Comparison of ENCODE assay signal across 8 cellular contexts in genomic region chr6:35453236-35453635, GRCh38. TPM values are rescaled to one million over a fixed set of nuclear protein-coding genes. Genes with fewer than 3 reads are reported as not detected.
A peak's percentile ranks its signal among the peaks of the same experiment; 100 is the strongest.
DNase-seq lines count a peak whose midpoint lies in the region; TF ChIP-seq lines count a peak whose summit lies in the region.

No MANE protein-coding gene starts in this region.

- WGBS in thyroid gland, 2 donors: 50 to 53% methylated on average over 3 of the region's 3 CpGs

- 0 out of 2 replicates have a peak, but pooled peaks cover 4% of the 10 kb centered on the region for H3K79me2 ChIP-seq in MM.1S (ENCODE audit: low read length)

- DNase-seq in Caco-2 (no peak), MM.1S (no peak), ecto neural progenitor cell (ENCODE audit: low spot score) (no peak), thyroid gland (no peak), KBM-7 (no peak)
- DNase-seq in stimulated activated CD4-positive, alpha-beta T cell treated with anti-CD3 and anti-CD28 coated beads, Interleukin-4, amount 100 ng/mL, for 24 hours: no peak

- H3F3A ChIP-seq in MM.1S (ENCODE audit: insufficient read depth, low read length): no peaks in the 10 kb centered on the region

- H3K27ac ChIP-seq in MM.1S (ENCODE audit: low read length): no peak overlapping the region
- no peak overlapping the region for H3K27ac ChIP-seq in neutrophil
- no peak overlapping the region for H3K27ac ChIP-seq in thyroid gland

- BruUV-seq in Caco-2 (replicated peaks; lab: Mats Ljungman, UMichigan): TSS peak; percentile 47

- peaks cover 7% of the 10 kb centered on the region for H3K4me1 Mint-ChIP-seq in Caco-2 (ENCODE audit: low read depth, unreplicated experiment)
- H3K4me1 Mint-ChIP-seq in dendritic cell treated with granulocyte-macrophage colony-stimulating factor and Interleukin-4, amounts not matched to agents 40 ng/mL and 50 ng/mL, for 4 days (ENCODE audit: low read depth): peaks cover 41% of the 10 kb centered on the region

- POLR2A ChIA-PET in Caco-2 (lab: Charles Lee): interaction anchor here (0.5 kb wide), 1 partner anchor 49 kb away, joined by 3 read pairs; no protein-coding TSS in a partner anchor

- H3K9me3 ChIP-seq in Caco-2: no peaks in the 10 kb centered on the region
- H3K9me3 ChIP-seq in MM.1S (replicated peaks; ENCODE audit: insufficient read depth, low read length): no peaks in the 10 kb centered on the region
- H3K9me3 ChIP-seq in neutrophil: no peaks in the 10 kb centered on the region
- H3K9me3 ChIP-seq in thyroid gland: no peaks in the 10 kb centered on the region

- H3K27me3 ChIP-seq in Caco-2 (replicated peaks; ENCODE audit: control insufficient read depth, insufficient read depth, low read length): no peaks in the 10 kb centered on the region
- peaks cover 13% of the 10 kb centered on the region; the same call in 1 of the 2 replicates for H3K27me3 ChIP-seq in MM.1S (replicated peaks; ENCODE audit: insufficient read depth, low read length)
- H3K27me3 ChIP-seq in neutrophil: no peaks in the 10 kb centered on the region
- no peaks in the 10 kb centered on the region for H3K27me3 ChIP-seq in thyroid gland

- H3K4me3 ChIP-seq in Caco-2 (ENCODE audit: low read depth, low read length): peak overlapping the region; percentile 85
- H3K4me3 ChIP-seq in MM.1S (ENCODE audit: low read length): peak overlapping the region; percentile 87
- H3K4me3 ChIP-seq in neutrophil (ENCODE audit: low read depth in 1 of 2, low read length in 1 of 2): peak overlapping the region; percentile 76 to 82
- no peak overlapping the region for H3K4me3 ChIP-seq in thyroid gland (replicated peaks in 1 of 3)

- H3K4me2 ChIP-seq in MM.1S (ENCODE audit: low read depth, low read length): peak overlapping the region; percentile 99

- intact Hi-C loops in Caco-2 (cut with micrococcal nuclease; ENCODE audit: unreplicated experiment): no loop called here
- intact Hi-C loops in dendritic cell treated with granulocyte-macrophage colony-stimulating factor and Interleukin-4, amounts not matched to agents 40 ng/mL and 50 ng/mL, for 4 days (cut with micrococcal nuclease): no loop called here
- intact Hi-C loops in thyroid gland (cut with DNase I): no loop called here

- H4K20me1 ChIP-seq in MM.1S (ENCODE audit: insufficient read depth, low read length): no peaks in the 10 kb centered on the region

- no peaks in the 10 kb centered on the region for H3K4me1 ChIP-seq in Caco-2
- H3K4me1 ChIP-seq in MM.1S (ENCODE audit: low read length): peaks cover 15% of the 10 kb centered on the region
- peaks cover 36 to 42% of the 10 kb centered on the region in 2 experiments for H3K4me1 ChIP-seq in neutrophil (ENCODE audit: control insufficient read depth in 1 of 2, insufficient read depth in 1 of 2, low read depth in 1 of 2, low read length in 1 of 2)
- peaks cover 11 to 19% of the 10 kb centered on the region in 2 donors for H3K4me1 ChIP-seq in thyroid gland

- CTCF ChIA-PET in Caco-2 (lab: Charles Lee): interaction anchor here (0.6 to 1.8 kb wide), 2 partner anchors 33 to 111 kb away, joined by 3 to 10 read pairs; partner anchors contain the start of gene PPARD

- peaks cover 1% of the 10 kb centered on the region; the same call in 1 of the 2 replicates for H3K36me3 ChIP-seq in Caco-2 (ENCODE audit: control insufficient read depth, insufficient read depth, low read length)
- H3K36me3 ChIP-seq in MM.1S (replicated peaks; ENCODE audit: insufficient read depth, low read length): no peaks in the 10 kb centered on the region
- peaks cover 8% of the 10 kb centered on the region for H3K36me3 ChIP-seq in neutrophil
- H3K36me3 ChIP-seq in thyroid gland: no peaks in the 10 kb centered on the region

- no peaks in the 10 kb centered on the region for H3K27me3 Mint-ChIP-seq in Caco-2 (ENCODE audit: insufficient read depth, unreplicated experiment)
- peaks cover 20% of the 10 kb centered on the region for H3K27me3 Mint-ChIP-seq in dendritic cell treated with granulocyte-macrophage colony-stimulating factor and Interleukin-4, amounts not matched to agents 40 ng/mL and 50 ng/mL, for 4 days

- in situ Hi-C loops in KBM-7 (cut with MboI; ENCODE audit: low pct_unique_long_range_greater_than_20kb, low sequenced_read_pairs): no loop called here

- H3K4me3 Mint-ChIP-seq in Caco-2 (ENCODE audit: unreplicated experiment): peak overlapping the region; percentile 74
- H3K4me3 Mint-ChIP-seq in dendritic cell treated with granulocyte-macrophage colony-stimulating factor and Interleukin-4, amounts not matched to agents 40 ng/mL and 50 ng/mL, for 4 days: peak overlapping the region; percentile 26

- no peaks in the 10 kb centered on the region for H3K9me3 Mint-ChIP-seq in Caco-2 (ENCODE audit: unreplicated experiment)
- H3K9me3 Mint-ChIP-seq in dendritic cell treated with granulocyte-macrophage colony-stimulating factor and Interleukin-4, amounts not matched to agents 40 ng/mL and 50 ng/mL, for 4 days: no peaks in the 10 kb centered on the region

- H3K27ac Mint-ChIP-seq in Caco-2 (ENCODE audit: unreplicated experiment): no peak overlapping the region
- no peak overlapping the region for H3K27ac Mint-ChIP-seq in dendritic cell treated with granulocyte-macrophage colony-stimulating factor and Interleukin-4, amounts not matched to agents 40 ng/mL and 50 ng/mL, for 4 days

- H3K9ac ChIP-seq in MM.1S (ENCODE audit: low read length): no peak overlapping the region

- no peak for TF ChIP-seq CTCF in Caco-2 (IDR thresholded peaks at IDR 0.05; ENCODE audit: insufficient read depth in 1 of 2, low read depth in 1 of 2, low read length in 1 of 2, severe bottlenecking in 1 of 2, unreplicated experiment in 1 of 2)
- no peak for TF ChIP-seq CTCF in MM.1S (IDR thresholded peaks at IDR 0.05; ENCODE audit: low read length)
- no peak for TF ChIP-seq CTCF in neutrophil (IDR thresholded peaks at IDR 0.05)
- no peak for TF ChIP-seq CTCF in thyroid gland (IDR thresholded peaks at IDR 0.05)

- no peaks in the 10 kb centered on the region for H3K9me2 ChIP-seq in MM.1S (replicated peaks; ENCODE audit: insufficient read depth, low read length)

- H3K36me3 Mint-ChIP-seq in Caco-2 (ENCODE audit: insufficient read depth, unreplicated experiment): peaks cover 10% of the 10 kb centered on the region
- peaks cover 13% of the 10 kb centered on the region for H3K36me3 Mint-ChIP-seq in dendritic cell treated with granulocyte-macrophage colony-stimulating factor and Interleukin-4, amounts not matched to agents 40 ng/mL and 50 ng/mL, for 4 days (ENCODE audit: low read depth)

- TF ChIP-seq POLR2A in thyroid gland (IDR thresholded peaks at IDR 0.05): no peak

- H2AFZ ChIP-seq in MM.1S (ENCODE audit: low read length): no peak overlapping the region

RNA-seq across cellular contexts. Expression of gene FANCE, which starts 1.1 kb away (rescaled TPM):
- total RNA-seq in Caco-2 (2022) (10.5 and 12.4 TPM in 2 replicates), thyroid gland (1 to 10 TPM; 4.1 to 6.6 (median 6.2) TPM)

RNA-seq across cellular contexts. Expression of gene RPL10A, which starts 15.0 kb away (rescaled TPM):
- 1,082 and 1,106 TPM in 2 replicates for total RNA-seq in Caco-2 (2022)
- 1,000 to 10,000 TPM; 1,123 to 2,881 (median 1,235) TPM for total RNA-seq in thyroid gland

RNA-seq across cellular contexts. Expression of gene TEAD3, which starts 43.6 kb away (rescaled TPM):
- total RNA-seq in Caco-2 (2022): 51.8 and 57.2 TPM in 2 replicates
- total RNA-seq in thyroid gland: 10 to 100 TPM in 3 of 4 donors, 1 to 10 TPM in 1; 9.9 to 17.0 (median 11.2) TPM

RNA-seq across cellular contexts. Expression of gene TULP1, which starts 59.5 kb away (rescaled TPM):
- total RNA-seq in Caco-2 (2022) (not detected in 2 replicates), thyroid gland (not detected)

Comparison
In these comparisons a context has a peak if more than half of its experiments do, and no peak if none do; other contexts are left out.
1. H3K4me3 ChIP-seq: peak in Caco-2 (single experiment), MM.1S (single experiment) and neutrophil (2 of 2); none in thyroid gland (0 of 3).